Comparison of ENCODE assay signal across 30 cellular contexts in genomic region chr16:17501321-17501720, GRCh38.
"Had no signal": no experiment of that assay in that cellular context is flagged by ENCODE, and none has a peak within 500 bp of the region (broad histone marks: within the 10 kb centered on the region; RNA-seq: fewer than 3 reads in every experiment).

No MANE protein-coding gene starts in this region.

- H3K79me2 ChIP-seq: parathyroid adenoma had no signal

- FAIRE-seq: small intestine had no signal

- H3K4me1 Mint-ChIP-seq: nephron progenitor cell; stimulated activated effector memory CD8-positive, alpha-beta T cell treated with anti-CD3 and anti-CD28 coated beads, Interleukin-12 subunit alpha, Interleukin-12 subunit beta, amount 100 ng/mL, for 72 hours; stimulated activated naive B cell treated with anti-CD40 and anti-IgM and Interleukin-4, amounts not matched to agents 10 μg/mL and 1 μg/mL and 100 μg/mL, for 72 hours had no signal

- DNase-seq: naive B cell; naive thymus-derived CD8-positive, alpha-beta T cell; nephron progenitor cell; occipital lobe; ovary; posterior cingulate gyrus; retina; right cardiac atrium; right lobe of liver; sigmoid colon; small intestine; stimulated activated CD4-positive, alpha-beta T cell treated with anti-CD3 and anti-CD28 coated beads, Interleukin-15, amount 100 ng/mL, for 24 hours; stimulated activated CD4-positive, alpha-beta T cell treated with anti-CD3 and anti-CD28 coated beads, Interleukin-2, amount 100 ng/mL, for 24 hours; stimulated activated CD4-positive, alpha-beta T cell treated with anti-CD3 and anti-CD28 coated beads, Interleukin-2, amount 100 ng/mL, for 48 hours; stimulated activated CD4-positive, alpha-beta T cell treated with anti-CD3 and anti-CD28 coated beads, Interleukin-4, amount 100 ng/mL, for 24 hours; stimulated activated naive B cell treated with anti-CD40 and anti-IgM and Interleukin-4, amounts not matched to agents 10 μg/mL and 1 μg/mL and 100 μg/mL, for 72 hours; stimulated activated naive CD4-positive, alpha-beta T cell treated with Interleukin-2 at 50 U/mL for 16 hours; stomach; thyroid gland; upper lobe of right lung; uterus had no signal

- H3K36me3 Mint-ChIP-seq: naive thymus-derived CD8-positive, alpha-beta T cell; natural killer cell treated with Interleukin-12 subunit alpha and Interleukin-12 subunit beta and Interleukin-15 and Interleukin-18, amount 100 ng/mL, for 72 hours; stimulated activated effector memory CD8-positive, alpha-beta T cell treated with anti-CD3 and anti-CD28 coated beads, Interleukin-12 subunit alpha, Interleukin-12 subunit beta, amount 100 ng/mL, for 72 hours; stimulated activated naive B cell treated with anti-CD40 and anti-IgM and Interleukin-4, amounts not matched to agents 10 μg/mL and 1 μg/mL and 100 μg/mL, for 72 hours; type B pancreatic cell had no signal

- H3K4me1 ChIP-seq: parathyroid adenoma, prostate gland, right lobe of liver, sigmoid colon, stomach, tibial nerve, upper lobe of right lung, uterus had no signal

- H3K9ac ChIP-seq: parathyroid adenoma had no signal

- H3K9me3 ChIP-seq: ovary, prostate gland, right lobe of liver, sigmoid colon, stomach, thoracic aorta, thyroid gland, tibial nerve, upper lobe of right lung, uterus had no signal

- H3K9me3 Mint-ChIP-seq: natural killer cell treated with Interleukin-12 subunit alpha and Interleukin-12 subunit beta and Interleukin-15 and Interleukin-18, amount 100 ng/mL, for 72 hours; neural crest cell; stimulated activated effector memory CD8-positive, alpha-beta T cell treated with anti-CD3 and anti-CD28 coated beads, Interleukin-12 subunit alpha, Interleukin-12 subunit beta, amount 100 ng/mL, for 72 hours; stimulated activated naive B cell treated with anti-CD40 and anti-IgM and Interleukin-4, amounts not matched to agents 10 μg/mL and 1 μg/mL and 100 μg/mL, for 72 hours; stimulated activated naive CD8-positive, alpha-beta T cell treated with anti-CD3 and anti-CD28 coated beads, Interleukin-15, Interleukin-2, amounts not matched to agents 100 ng/mL and 50 ng/mL, for 24 hours; type B pancreatic cell had no signal

- ATAC-seq: naive thymus-derived CD8-positive, alpha-beta T cell; natural killer cell treated with Interleukin-12 subunit alpha and Interleukin-12 subunit beta and Interleukin-15 and Interleukin-18, amount 100 ng/mL, for 72 hours; right cardiac atrium; right lobe of liver; stimulated activated effector memory CD8-positive, alpha-beta T cell treated with anti-CD3 and anti-CD28 coated beads, Interleukin-12 subunit alpha, Interleukin-12 subunit beta, amount 100 ng/mL, for 72 hours; stimulated activated naive B cell treated with anti-CD40 and anti-IgM and Interleukin-4, amounts not matched to agents 10 μg/mL and 1 μg/mL and 100 μg/mL, for 72 hours; upper lobe of right lung had no signal

- H3K4me3 Mint-ChIP-seq: naive B cell; natural killer cell treated with Interleukin-12 subunit alpha and Interleukin-12 subunit beta and Interleukin-15 and Interleukin-18, amount 100 ng/mL, for 72 hours; nephron progenitor cell; neural crest cell; stimulated activated effector memory CD8-positive, alpha-beta T cell treated with anti-CD3 and anti-CD28 coated beads, Interleukin-12 subunit alpha, Interleukin-12 subunit beta, amount 100 ng/mL, for 72 hours; stimulated activated naive B cell treated with anti-CD40 and anti-IgM and Interleukin-4, amounts not matched to agents 10 μg/mL and 1 μg/mL and 100 μg/mL, for 72 hours; stimulated activated naive CD8-positive, alpha-beta T cell treated with anti-CD3 and anti-CD28 coated beads, Interleukin-15, Interleukin-2, amounts not matched to agents 100 ng/mL and 50 ng/mL, for 24 hours; type B pancreatic cell had no signal

- H3K4me3 ChIP-seq: ovary, prostate gland, right lobe of liver, sigmoid colon, stomach, thoracic aorta, thyroid gland, tibial nerve, upper lobe of right lung, uterus had no signal

- H3K36me3 ChIP-seq: ovary, prostate gland, right lobe of liver, sigmoid colon, stomach, thoracic aorta, thyroid gland, tibial nerve, upper lobe of right lung, uterus had no signal

- H2AFZ ChIP-seq: parathyroid adenoma had no signal

- H3K27ac ChIP-seq: ovary, parathyroid adenoma, prostate gland, right lobe of liver, sigmoid colon, stomach, thoracic aorta, thyroid gland, tibial nerve, upper lobe of right lung, uterus had no signal

- H3K27ac Mint-ChIP-seq: natural killer cell treated with Interleukin-12 subunit alpha and Interleukin-12 subunit beta and Interleukin-15 and Interleukin-18, amount 100 ng/mL, for 72 hours; nephron progenitor cell; stimulated activated effector memory CD8-positive, alpha-beta T cell treated with anti-CD3 and anti-CD28 coated beads, Interleukin-12 subunit alpha, Interleukin-12 subunit beta, amount 100 ng/mL, for 72 hours; stimulated activated naive B cell treated with anti-CD40 and anti-IgM and Interleukin-4, amounts not matched to agents 10 μg/mL and 1 μg/mL and 100 μg/mL, for 72 hours; stimulated activated naive CD8-positive, alpha-beta T cell treated with anti-CD3 and anti-CD28 coated beads, Interleukin-15, Interleukin-2, amounts not matched to agents 100 ng/mL and 50 ng/mL, for 24 hours; type B pancreatic cell had no signal

- H3K27me3 ChIP-seq: ovary, right lobe of liver, sigmoid colon, stomach, thyroid gland, tibial nerve, upper lobe of right lung, uterus had no signal
